In the genomic region with DNA sequence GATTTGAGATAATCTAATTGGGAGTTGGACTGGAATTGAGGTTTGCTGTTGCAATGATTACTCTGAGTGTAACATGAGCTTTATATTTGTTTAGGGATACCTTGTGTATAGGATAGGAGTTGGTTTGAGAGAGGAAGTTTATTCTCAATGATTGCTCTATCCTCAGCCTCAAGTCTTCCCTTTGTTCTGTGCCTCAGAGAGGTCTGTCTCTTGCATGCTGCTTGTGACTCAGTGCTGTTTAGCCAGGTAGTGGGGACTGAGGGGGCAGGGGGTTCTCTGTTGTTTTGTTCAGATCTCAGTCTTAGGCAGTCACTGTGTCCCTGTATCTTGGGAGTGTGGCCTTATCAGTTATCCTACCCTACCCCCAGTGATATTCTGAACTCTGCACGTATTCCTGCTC, we compare ENCODE assay signal across 19 cellular contexts.
A peak's percentile ranks its signal among the peaks of the same experiment; 100 is the strongest.
DNase-seq lines count a peak whose midpoint lies in the region; ATAC-seq and TF ChIP-seq lines count a peak whose summit lies in the region.
"Had no signal": no experiment of that assay in that cellular context is flagged by ENCODE, and none has a peak within 500 bp of the region (broad histone marks: within the 10 kb centered on the region; RNA-seq: fewer than 3 reads in every experiment).

No MANE protein-coding gene starts in this region.

- H2AK5ac ChIP-seq in IMR-90 (ENCODE audit: low read depth, low read length) = no peak overlapping the region

- no peak overlapping the region for H3K14ac ChIP-seq in IMR-90 (replicated peaks; ENCODE audit: low read depth, low read length)

- intact Hi-C loops in IMR-90 (cut with micrococcal nuclease) (no loop called here), OCI-LY7 (cut with micrococcal nuclease; ENCODE audit: unreplicated experiment) (loop anchor here (5.0 kb wide), 1 partner anchor 78 kb away; no protein-coding TSS in a partner anchor)

- H3K27me3 ChIP-seq in IMR-90 (ENCODE audit: control insufficient read depth, insufficient read depth, low read length) = no peaks in the 10 kb centered on the region; the same call in 1 of the 2 replicates
- H3K27me3 ChIP-seq: MG63, SJCRH30 had no signal

- BruUV-seq in IMR-90 (replicated peaks; lab: Mats Ljungman, UMichigan) (no TSS peak), OCI-LY7 (replicated peaks; lab: Mats Ljungman, UMichigan) (no TSS peak)

- H3K79me1 ChIP-seq in IMR-90 (ENCODE audit: low read depth in 1 of 2, low read length in 2 of 2) = no peaks in the 10 kb centered on the region

- no peak overlapping the region for H3K23ac ChIP-seq in IMR-90 (ENCODE audit: low read depth, low read length)

- H3K4me3 ChIP-seq in IMR-90 (ENCODE audit: insufficient read depth, low read depth, low read length) (no peak overlapping the region), OCI-LY7 (ENCODE audit: low read depth, low read length, poor library complexity, severe bottlenecking) (no peak overlapping the region)
- H3K4me3 ChIP-seq: MG63, SJCRH30 had no signal

- dilution Hi-C loops in IMR-90 (cut with HindIII; ENCODE audit: low sequenced_read_pairs, unreplicated experiment) = no loop called here

- POLR2A ChIA-PET in IMR-90 (lab: Charles Lee; ENCODE audit: unreplicated experiment) = no interaction called here
- POLR2A ChIA-PET in OCI-LY7 (lab: Charles Lee) = interaction anchor here (0.6 to 5.6 kb wide), 4 partner anchors 12 to 62 kb away, joined by 3 to 46 read pairs (median 6); no protein-coding TSS in a partner anchor

- H3K4me2 ChIP-seq in IMR-90 (ENCODE audit: low read depth, low read length) (no peak overlapping the region; the same call in 1 of the 2 replicates), OCI-LY7 (ENCODE audit: low read length) (no peak overlapping the region)

- CTCF ChIA-PET in IMR-90 (lab: Yijun Ruan, JAX) (interaction anchor here (0.7 kb wide), 1 partner anchor 401 kb away, joined by 4 read pairs; no protein-coding TSS in a partner anchor), OCI-LY7 (lab: Charles Lee; ENCODE audit: unreplicated experiment) (no interaction called here)

- H3K27ac ChIP-seq in IMR-90 (ENCODE audit: insufficient read depth, low read length) (no peak overlapping the region), OCI-LY7 (ENCODE audit: low read depth, low read length, poor library complexity, severe bottlenecking) (no peak overlapping the region)
- H3K27ac ChIP-seq: C4-2B, RWPE1, SJCRH30 had no signal

- no peak overlapping the region for H2BK15ac ChIP-seq in IMR-90 (ENCODE audit: low read depth, low read length)

- no peak overlapping the region for H3K56ac ChIP-seq in IMR-90 (ENCODE audit: extremely low read depth, insufficient read depth, low read length)

- H2BK5ac ChIP-seq in IMR-90 (ENCODE audit: low read depth, low read length, poor library complexity, severe bottlenecking) = no peak overlapping the region

- H3K4me1 ChIP-seq in IMR-90 (ENCODE audit: control insufficient read depth, insufficient read depth, low read length) (peaks cover 3% of the 10 kb centered on the region; the same call in 1 of the 2 replicates), OCI-LY7 (ENCODE audit: insufficient read depth, low read length, poor library complexity, severe bottlenecking) (peaks cover 45% of the 10 kb centered on the region)

- H4K5ac ChIP-seq in IMR-90 (ENCODE audit: low read depth, low read length) = no peak overlapping the region

- no peak overlapping the region for H3K18ac ChIP-seq in IMR-90 (ENCODE audit: low read depth, low read length)

- H3K9me1 ChIP-seq in IMR-90 (ENCODE audit: insufficient read depth, low read length) = no peaks in the 10 kb centered on the region

- no peak overlapping the region for H2AFZ ChIP-seq in IMR-90 (replicated peaks; ENCODE audit: low read length, poor library complexity)
- H2AFZ ChIP-seq in OCI-LY7 (ENCODE audit: low read length) = peak overlapping the region; percentile 74

- H2BK120ac ChIP-seq in IMR-90 (ENCODE audit: low read depth, low read length) = no peak overlapping the region

- TF ChIP-seq RAD21 in IMR-90 (IDR thresholded peaks at IDR 0.05; ENCODE audit: low read length) = no peak

- H3K9me2 ChIP-seq in OCI-LY7 (ENCODE audit: insufficient read depth, low read length) = no peaks in the 10 kb centered on the region

- peak; percentile 21; the same call in 1 of the 2 replicates for ATAC-seq in IMR-90 (ENCODE audit: low read depth)
- no peak for ATAC-seq in HG02798 (IDR thresholded peaks at IDR 0.05; ENCODE audit: poor library complexity, unreplicated experiment)
- ATAC-seq in GM19351 (IDR thresholded peaks at IDR 0.05; ENCODE audit: unreplicated experiment) = no peak
- ATAC-seq: HCT116 had no signal

- no peaks in the 10 kb centered on the region for H4K20me1 ChIP-seq in IMR-90 (ENCODE audit: insufficient read depth, low read length)
- H4K20me1 ChIP-seq in OCI-LY7 (ENCODE audit: insufficient read depth, low read length) = no peaks in the 10 kb centered on the region

- no peak for TF ChIP-seq CTCF in IMR-90 (conservative IDR thresholded peaks at IDR 0.05; ENCODE audit: low read depth, low read length)
- TF ChIP-seq CTCF in OCI-LY7 (conservative IDR thresholded peaks at IDR 0.05; ENCODE audit: low read length) = no peak

- no CpG with 5 or more reads among the region's 1 CpG for WGBS in IMR-90 (ENCODE audit: extremely low coverage in 2 of 2, insufficient read length in 1 of 2), 2 experiments

- in situ Hi-C loops in IMR-90 (cut with MboI; ENCODE audit: low sequenced_read_pairs) = no loop called here

- H3K9me3 ChIP-seq in IMR-90 (ENCODE audit: control insufficient read depth, insufficient read depth, low read length) = no peaks in the 10 kb centered on the region
- H3K9me3 ChIP-seq in OCI-LY7 (ENCODE audit: low read length) = no peaks in the 10 kb centered on the region; the same call in 1 of the 2 replicates
- H3K9me3 ChIP-seq: MG63, SJCRH30 had no signal

- no peak overlapping the region for H4K91ac ChIP-seq in IMR-90 (ENCODE audit: insufficient read depth, low read depth, low read length)

- no peaks in the 10 kb centered on the region for H3K36me3 ChIP-seq in IMR-90 (ENCODE audit: control insufficient read depth, insufficient read depth, low read length)
- H3K36me3 ChIP-seq in OCI-LY7 (ENCODE audit: insufficient read depth, low read length) = no peaks in the 10 kb centered on the region
- H3K36me3 ChIP-seq: MG63, SJCRH30 had no signal

- DNase-seq in DMS53 treated with DMSO at 0.1 percent for 48 hours (lab: John Stamatoyannopoulos, UW; ENCODE audit: unreplicated experiment) (peak; percentile 30), IMR-90 (no peak), OCI-LY7 (ENCODE audit: low spot score) (no peak), iPS-NIHi11 (ENCODE audit: low spot score) (peak; percentile 17), dedifferentiated amniotic fluid mesenchymal stem cell (ENCODE audit: extremely low spot score) (no peak)
- DNase-seq: DMS 273 treated with DMSO at 0.1 percent for 48 hours, Karpas-422, MG63, NCI-H1092, NCI-H1694, NCI-H2171, NCI-H446, SJCRH30, T-helper 2 cell had no signal

- no peak overlapping the region for H3K4ac ChIP-seq in IMR-90 (ENCODE audit: low read depth, low read length)

- no peak overlapping the region for H3K9ac ChIP-seq in IMR-90 (ENCODE audit: low read depth, low read length)

- no peak overlapping the region for H2BK20ac ChIP-seq in IMR-90 (ENCODE audit: low read depth, low read length)

- no peak overlapping the region for H4K8ac ChIP-seq in IMR-90 (ENCODE audit: low read depth in 2 of 2, low read length in 2 of 2)

- no peak for TF ChIP-seq POLR2A in IMR-90 (IDR thresholded peaks at IDR 0.05; ENCODE audit: low read depth, low read length)

- no peak overlapping the region for H2AK9ac ChIP-seq in IMR-90 (replicated peaks; ENCODE audit: low read depth, low read length, poor library complexity)

- no peaks in the 10 kb centered on the region for H3K79me2 ChIP-seq in OCI-LY7 (ENCODE audit: insufficient read depth, low read depth, low read length)

TF ChIP-seq in IMR-90, 13 proteins besides CTCF, POLR2A, EP300 and RAD21:
- TF ChIP-seq MAFK (IDR thresholded peaks at IDR 0.05; ENCODE audit: low read depth, low read length) = no peak
- TF ChIP-seq, protein P1, sequence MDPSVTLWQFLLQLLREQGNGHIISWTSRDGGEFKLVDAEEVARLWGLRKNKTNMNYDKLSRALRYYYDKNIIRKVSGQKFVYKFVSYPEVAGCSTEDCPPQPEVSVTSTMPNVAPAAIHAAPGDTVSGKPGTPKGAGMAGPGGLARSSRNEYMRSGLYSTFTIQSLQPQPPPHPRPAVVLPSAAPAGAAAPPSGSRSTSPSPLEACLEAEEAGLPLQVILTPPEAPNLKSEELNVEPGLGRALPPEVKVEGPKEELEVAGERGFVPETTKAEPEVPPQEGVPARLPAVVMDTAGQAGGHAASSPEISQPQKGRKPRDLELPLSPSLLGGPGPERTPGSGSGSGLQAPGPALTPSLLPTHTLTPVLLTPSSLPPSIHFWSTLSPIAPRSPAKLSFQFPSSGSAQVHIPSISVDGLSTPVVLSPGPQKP (IDR thresholded peaks at IDR 0.05; ENCODE audit: borderline replicate concordance, low read depth, low read length) = no peak
- TF ChIP-seq RCOR1 (IDR thresholded peaks at IDR 0.05; ENCODE audit: insufficient replicate concordance, low read length) = no peak
- TF ChIP-seq MAZ (IDR thresholded peaks at IDR 0.05; ENCODE audit: borderline replicate concordance, low read depth, low read length) = no peak
- no peak for TF ChIP-seq CHD1 (IDR thresholded peaks at IDR 0.05; ENCODE audit: low read depth, low read length)
- no peak for TF ChIP-seq RFX5 (IDR thresholded peaks at IDR 0.05; ENCODE audit: low read depth, low read length)
- TF ChIP-seq CEBPB (IDR thresholded peaks at IDR 0.05; ENCODE audit: low read depth, low read length) = no peak
- no peak for TF ChIP-seq NFE2L2 (IDR thresholded peaks at IDR 0.05; ENCODE audit: low read depth, low read length)
- TF ChIP-seq BHLHE40 (IDR thresholded peaks at IDR 0.05; ENCODE audit: low read depth, low read length) = no peak
- TF ChIP-seq SMC3 (IDR thresholded peaks at IDR 0.05; ENCODE audit: low read depth, low read length) = no peak
- TF ChIP-seq FOS (IDR thresholded peaks at IDR 0.05; ENCODE audit: low read depth, low read length) = no peak
- TF ChIP-seq, protein P2, sequence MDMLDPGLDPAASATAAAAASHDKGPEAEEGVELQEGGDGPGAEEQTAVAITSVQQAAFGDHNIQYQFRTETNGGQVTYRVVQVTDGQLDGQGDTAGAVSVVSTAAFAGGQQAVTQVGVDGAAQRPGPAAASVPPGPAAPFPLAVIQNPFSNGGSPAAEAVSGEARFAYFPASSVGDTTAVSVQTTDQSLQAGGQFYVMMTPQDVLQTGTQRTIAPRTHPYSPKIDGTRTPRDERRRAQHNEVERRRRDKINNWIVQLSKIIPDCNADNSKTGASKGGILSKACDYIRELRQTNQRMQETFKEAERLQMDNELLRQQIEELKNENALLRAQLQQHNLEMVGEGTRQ (IDR thresholded peaks at IDR 0.05; ENCODE audit: low read depth, low read length) = no peak
- TF ChIP-seq MXI1 (IDR thresholded peaks at IDR 0.05; ENCODE audit: borderline replicate concordance, low read depth, low read length) = no peak

Comparison
In these comparisons a context has a peak if more than half of its experiments do, and no peak if none do; other contexts are left out.
1. DNase-seq: peak in DMS53 treated with DMSO at 0.1 percent for 48 hours (single experiment) and iPS-NIHi11 (single experiment); none in IMR-90 (single experiment), OCI-LY7 (single experiment) and dedifferentiated amniotic fluid mesenchymal stem cell (single experiment).